In the genomic region with DNA sequence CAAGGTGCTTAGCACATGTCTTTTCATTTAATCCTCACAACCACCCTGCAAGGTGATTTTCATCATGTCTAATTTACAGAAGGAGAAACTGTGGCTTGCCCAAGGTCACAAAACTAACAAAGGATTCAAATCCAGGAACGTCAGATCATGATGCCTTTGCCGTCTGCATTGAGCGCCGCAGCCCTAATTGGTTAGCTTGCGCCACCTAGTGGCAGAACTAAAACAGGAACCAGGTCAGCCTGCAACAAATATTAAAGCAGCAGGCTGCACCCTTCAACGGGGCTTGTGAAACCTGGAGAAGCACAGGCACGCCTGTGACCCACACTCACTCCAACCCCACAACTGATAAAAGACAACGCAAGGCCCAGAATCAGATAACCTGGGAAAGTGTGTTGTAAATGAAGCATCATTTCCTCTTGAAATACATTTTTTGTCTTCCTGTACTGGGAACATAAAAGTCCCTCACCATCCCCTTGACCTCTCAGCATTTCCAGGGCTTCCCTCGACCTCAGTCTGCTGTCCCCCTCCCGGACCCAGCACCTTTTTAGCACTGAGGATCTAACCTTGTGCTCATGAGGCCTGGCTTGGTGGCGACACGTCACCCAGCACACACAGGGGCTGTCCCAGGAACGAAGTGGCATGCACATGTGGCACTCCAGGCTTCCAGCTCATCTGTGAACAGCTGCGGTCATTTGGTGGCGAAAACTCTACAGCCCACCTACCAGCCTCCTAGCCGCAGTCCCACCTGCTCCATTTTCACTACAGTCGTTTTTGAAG, we compare ENCODE assay signal across 9 cellular contexts. TPM values are rescaled to one million over a fixed set of nuclear protein-coding genes. Genes with fewer than 3 reads are reported as not detected.
DNase-seq lines count a peak whose midpoint lies in the region; ATAC-seq and TF ChIP-seq lines count a peak whose summit lies in the region.
"Had no signal": no experiment of that assay in that cellular context is flagged by ENCODE, and none has a peak within 500 bp of the region (broad histone marks: within the 10 kb centered on the region; RNA-seq: fewer than 3 reads in every experiment).

No MANE protein-coding gene starts in this region.

- H3K9me3 Mint-ChIP-seq in activated CD4-positive, alpha-beta T cell treated with anti-CD3 and anti-CD28 coated beads, Interleukin-2, amount 10 ng/mL, durations not matched to agents 24 days and 14 days, result no peaks in the 10 kb centered on the region
- H3K9me3 Mint-ChIP-seq: T-helper 1 cell treated with Interleukin-12 subunit alpha and Interleukin-12 subunit beta and Interleukin-4 antibody, amounts not matched to agents 30 μg/mL and 1 μg/mL, for 36 hours had no signal

- H3K9me3 ChIP-seq in lower lobe of right lung, result no peaks in the 10 kb centered on the region

- no peak overlapping the region for H3K4me3 Mint-ChIP-seq in activated CD4-positive, alpha-beta T cell treated with anti-CD3 and anti-CD28 coated beads, Interleukin-2, amount 10 ng/mL, durations not matched to agents 24 days and 14 days
- H3K4me3 Mint-ChIP-seq: T-helper 1 cell treated with Interleukin-12 subunit alpha and Interleukin-12 subunit beta and Interleukin-4 antibody, amounts not matched to agents 30 μg/mL and 1 μg/mL, for 36 hours had no signal

- peak; percentile 94 for TF ChIP-seq CTCF in lower lobe of right lung (IDR thresholded peaks at IDR 0.05)

- DNase-seq in CD1c-positive myeloid dendritic cell (ENCODE audit: extremely low spot score) (peak; percentile 91), NCI-H524 (lab: John Stamatoyannopoulos, UW) (peak; percentile 89 to 95), dedifferentiated amniotic fluid mesenchymal stem cell (ENCODE audit: extremely low spot score) (peak; percentile 85), lower lobe of right lung (peak; percentile 83)
- peak; percentile 94 for DNase-seq in activated CD4-positive, alpha-beta T cell treated with anti-CD3 and anti-CD28 coated beads, Interleukin-2, amount 10 ng/mL, durations not matched to agents 24 days and 14 days
- DNase-seq in stimulated activated CD4-positive, alpha-beta T cell treated with anti-CD3 and anti-CD28 coated beads, TNF-alpha, amount 100 ng/mL, for 48 hours (ENCODE audit: low read depth in 3 of 3), result peak; percentile 58 to 75 (median 65)

- no peak overlapping the region for H3K4me3 ChIP-seq in lower lobe of right lung

- H3K36me3 ChIP-seq in lower lobe of right lung, result no peaks in the 10 kb centered on the region

- H3K27me3 Mint-ChIP-seq in activated CD4-positive, alpha-beta T cell treated with anti-CD3 and anti-CD28 coated beads, Interleukin-2, amount 10 ng/mL, durations not matched to agents 24 days and 14 days, result no peaks in the 10 kb centered on the region

- H3K27me3 ChIP-seq in lower lobe of right lung (ENCODE audit: low read depth), result no peaks in the 10 kb centered on the region

- H3K4me1 ChIP-seq in lower lobe of right lung, result no peaks in the 10 kb centered on the region

- peak; percentile 76 for ATAC-seq in GM19324 (IDR thresholded peaks at IDR 0.05; ENCODE audit: low FRiP score, unreplicated experiment)
- peak; percentile 87 for ATAC-seq in HG03354 (IDR thresholded peaks at IDR 0.05; ENCODE audit: poor library complexity, severe bottlenecking, unreplicated experiment)
- peak; percentile 84 to 91 for ATAC-seq in lower lobe of right lung

- intact Hi-C loops in activated CD4-positive, alpha-beta T cell treated with anti-CD3 and anti-CD28 coated beads, Interleukin-2, amount 10 ng/mL, durations not matched to agents 24 days and 14 days (cut with micrococcal nuclease), result loop anchor here (1.0 to 10.0 kb wide), 6 partner anchors 69 to 1140 kb away; no protein-coding TSS in a partner anchor
- intact Hi-C loops in lower lobe of right lung (cut with DNase I), result no loop called here

- no peak overlapping the region for H3K27ac Mint-ChIP-seq in activated CD4-positive, alpha-beta T cell treated with anti-CD3 and anti-CD28 coated beads, Interleukin-2, amount 10 ng/mL, durations not matched to agents 24 days and 14 days
- H3K27ac Mint-ChIP-seq: T-helper 1 cell treated with Interleukin-12 subunit alpha and Interleukin-12 subunit beta and Interleukin-4 antibody, amounts not matched to agents 30 μg/mL and 1 μg/mL, for 36 hours had no signal

- H3K4me1 Mint-ChIP-seq in activated CD4-positive, alpha-beta T cell treated with anti-CD3 and anti-CD28 coated beads, Interleukin-2, amount 10 ng/mL, durations not matched to agents 24 days and 14 days, result peaks cover 28% of the 10 kb centered on the region

- no peaks in the 10 kb centered on the region for H3K36me3 Mint-ChIP-seq in activated CD4-positive, alpha-beta T cell treated with anti-CD3 and anti-CD28 coated beads, Interleukin-2, amount 10 ng/mL, durations not matched to agents 24 days and 14 days (ENCODE audit: low read depth)

- H3K27ac ChIP-seq in lower lobe of right lung, result no peak overlapping the region

RNA-seq across cellular contexts. Expression of gene DPH3, which starts 17.3 kb away (rescaled TPM):
- 27.6 and 30.1 TPM in 2 replicates for total RNA-seq in activated CD4-positive, alpha-beta T cell treated with anti-CD3 and anti-CD28 coated beads, Interleukin-2, amount 10 ng/mL, durations not matched to agents 24 days and 14 days
- 29.0 TPM for total RNA-seq in lower lobe of right lung

RNA-seq across cellular contexts. Expression of gene OXNAD1, which starts 17.5 kb away (rescaled TPM):
- total RNA-seq in activated CD4-positive, alpha-beta T cell treated with anti-CD3 and anti-CD28 coated beads, Interleukin-2, amount 10 ng/mL, durations not matched to agents 24 days and 14 days, result 27.1 and 29.8 TPM in 2 replicates
- total RNA-seq in lower lobe of right lung, result 13.1 TPM
